In the genomic region with DNA sequence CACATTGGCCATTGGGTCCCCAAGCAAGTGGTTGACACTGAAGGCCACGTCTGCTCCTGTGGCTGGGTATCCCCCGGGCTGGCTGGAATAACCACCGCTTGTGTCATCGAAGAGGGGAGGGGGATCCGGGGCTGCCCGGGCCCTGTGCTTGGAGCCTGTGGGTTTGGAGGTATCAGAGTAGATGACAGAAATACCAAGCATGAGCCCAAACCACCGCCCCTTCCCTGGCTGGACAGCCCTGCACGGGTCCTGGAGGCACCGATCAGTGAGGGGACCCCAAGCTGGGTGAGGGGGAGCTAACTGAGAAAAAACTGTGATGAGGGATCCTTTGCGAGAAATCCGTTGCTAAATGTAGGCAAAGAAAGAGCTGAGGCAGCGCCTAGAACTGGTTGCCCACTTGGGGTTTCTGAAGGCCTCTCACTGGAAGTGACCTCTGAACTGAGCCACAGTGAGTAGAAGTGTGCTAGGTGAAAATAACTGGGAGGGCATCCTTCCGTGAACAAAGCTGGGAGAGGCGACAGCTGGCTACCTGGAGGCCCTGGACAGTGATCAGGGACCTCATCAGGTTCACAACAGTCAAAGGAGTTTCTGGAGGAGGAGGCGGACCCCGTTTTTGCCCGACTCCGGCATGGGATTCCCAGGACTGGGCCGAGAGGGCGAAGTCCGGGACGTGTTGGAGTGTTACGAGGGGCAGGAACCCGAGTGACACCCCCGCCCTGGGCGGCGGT, we compare ENCODE assay signal across 1 cellular context.
TF ChIP-seq lines count a peak whose summit lies in the region.

No MANE protein-coding gene starts in this region.

TF ChIP-seq in H1, 55 proteins besides CTCF, POLR2A, EP300 and RAD21:
- TF ChIP-seq POLR2AphosphoS5 (IDR thresholded peaks at IDR 0.05; ENCODE audit: low read depth, low read length) (no peak), CBX8 (IDR thresholded peaks at IDR 0.05; ENCODE audit: borderline replicate concordance, low read depth, low read length) (no peak), PHF8 (conservative IDR thresholded peaks at IDR 0.05; ENCODE audit: low read depth, low read length) (no peak), SP4 (IDR thresholded peaks at IDR 0.05; ENCODE audit: low read length) (no peak), YY1 (IDR thresholded peaks at IDR 0.05; ENCODE audit: low read depth, low read length) (no peak)
